13 cellular contexts compared by ENCODE assay signal in genomic region chr6:134853111-134854055, GRCh38.
DNase-seq lines count a peak whose midpoint lies in the region; ATAC-seq, FAIRE-seq and TF ChIP-seq lines count a peak whose summit lies in the region.
"Had no signal": no experiment of that assay in that cellular context is flagged by ENCODE, and none has a peak within 500 bp of the region (broad histone marks: within the 10 kb centered on the region; RNA-seq: fewer than 3 reads in every experiment).

No MANE protein-coding gene starts in this region.

- H3K36me3 ChIP-seq in left ventricle myocardium inferior (no peaks in the 10 kb centered on the region), small intestine (ENCODE audit: control insufficient read depth in 2 of 2, insufficient read depth in 2 of 2, low read length in 2 of 2) (no peaks in the 10 kb centered on the region)

- H3K27ac ChIP-seq in left ventricle myocardium inferior (replicated peaks) (peak overlapping the region; percentile 12), small intestine (ENCODE audit: low read depth in 1 of 2, low read length in 1 of 2) (peak overlapping the region; percentile 2 to 77), substantia nigra (ENCODE audit: low read depth, low read length, poor library complexity, severe bottlenecking) (no peak overlapping the region)

- no peak for FAIRE-seq in small intestine (lab: Jason Lieb, UNC)
- FAIRE-seq: GM19239 had no signal

- no peaks in the 10 kb centered on the region for H3K27me3 ChIP-seq in left ventricle myocardium inferior (ENCODE audit: low read depth)
- H3K27me3 ChIP-seq in small intestine (ENCODE audit: control insufficient read depth in 2 of 2, insufficient read depth in 2 of 2, low read length in 2 of 2): no peaks in the 10 kb centered on the region

- ATAC-seq in HG02870 (IDR thresholded peaks at IDR 0.05; ENCODE audit: unreplicated experiment) (no peak), HG03521 (IDR thresholded peaks at IDR 0.05; ENCODE audit: unreplicated experiment) (no peak)

- peak; percentile 33 for DNase-seq in HT-29 (ENCODE audit: low spot score)
- peak; percentile 98 for DNase-seq in amniotic epithelial cell (ENCODE audit: low read depth)
- DNase-seq in left ventricle myocardium inferior: no peak
- peak; percentile 97 for DNase-seq in small intestine
- DNase-seq in DMS153 (lab: John Stamatoyannopoulos, UW): no peak
- no peak for DNase-seq in substantia nigra (lab: John Stamatoyannopoulos, UW)
- DNase-seq: activated CD4-positive, CD25-positive, alpha-beta regulatory T cell treated with anti-CD3 and anti-CD28 coated beads, Interleukin-2, amount 50 U/mL, for 72 hours; activated naive CD4-positive, alpha-beta T cell treated with anti-CD3 and anti-CD28 coated beads, Interleukin-2, amount 10 ng/mL, durations not matched to agents 7 days and 5 days; NCI-H1436 treated with DMSO at 0.1 percent for 48 hours had no signal

- H3K4me3 ChIP-seq in left ventricle myocardium inferior (no peak overlapping the region), small intestine (ENCODE audit: low read depth in 1 of 2, low read length in 2 of 2) (no peak overlapping the region)
- H3K4me3 ChIP-seq: skin epidermis had no signal

- intact Hi-C loops in left ventricle myocardium inferior (cut with micrococcal nuclease): no loop called here

- no peak for TF ChIP-seq CTCF in left ventricle myocardium inferior (IDR thresholded peaks at IDR 0.05; ENCODE audit: borderline replicate concordance)

- 12 to 60% (median 37%) methylated on average over 7 of the region's 7 CpGs for WGBS in small intestine, 3 donors

- H3K9me3 ChIP-seq in left ventricle myocardium inferior (replicated peaks): no peaks in the 10 kb centered on the region
- no peaks in the 10 kb centered on the region for H3K9me3 ChIP-seq in small intestine (ENCODE audit: control insufficient read depth, low read depth)

- peaks cover 14% of the 10 kb centered on the region for H3K4me1 ChIP-seq in left ventricle myocardium inferior
- no peaks in the 10 kb centered on the region for H3K4me1 ChIP-seq in small intestine (ENCODE audit: control insufficient read depth in 2 of 2, insufficient read depth in 1 of 2, low read depth in 1 of 2, low read length in 1 of 2)

Comparison
In these comparisons a context has a peak if more than half of its experiments do, and no peak if none do; other contexts are left out.
1. DNase-seq: peak in HT-29 (single experiment), amniotic epithelial cell (single experiment) and small intestine (single experiment); none in left ventricle myocardium inferior (single experiment), DMS153 (single experiment) and substantia nigra (0 of 49).